ENCODE assay signal across 11 cellular contexts in the genomic region with DNA sequence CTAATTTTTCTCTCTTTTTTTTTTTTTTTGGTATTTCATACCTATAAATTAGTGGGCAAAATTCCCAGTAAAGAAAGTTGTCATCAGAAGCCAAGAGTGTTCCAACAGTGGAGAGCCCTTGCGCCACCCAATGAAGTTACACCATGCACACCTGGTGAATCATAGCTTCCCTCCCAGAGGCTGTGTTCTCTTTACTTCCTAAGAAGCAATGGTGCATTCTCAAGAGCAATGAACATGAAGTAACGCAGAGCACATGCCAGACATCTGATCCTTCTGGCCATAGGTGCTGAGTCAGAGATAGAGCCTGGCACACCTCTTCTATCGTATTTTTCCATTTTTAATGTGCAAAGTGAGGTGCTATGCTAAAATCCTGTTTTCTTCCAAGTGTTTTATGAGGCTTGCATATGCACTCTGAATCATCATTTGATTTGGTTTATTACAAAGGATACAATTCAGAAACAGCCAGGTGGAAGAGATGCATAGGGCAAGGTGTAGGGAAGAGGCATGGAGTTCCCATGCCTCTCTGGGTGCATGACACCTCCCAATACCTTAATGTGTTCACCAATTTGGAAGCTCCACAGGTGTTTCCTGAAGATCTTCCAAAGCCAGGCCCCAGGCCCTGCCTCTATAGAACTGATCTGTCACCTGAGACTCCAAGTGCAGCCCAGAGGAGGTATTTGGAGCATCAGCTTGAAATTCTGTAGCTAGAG.
DNase-seq lines count a peak whose midpoint lies in the region; TF ChIP-seq lines count a peak whose summit lies in the region.
"Had no signal": no experiment of that assay in that cellular context is flagged by ENCODE, and none has a peak within 500 bp of the region (broad histone marks: within the 10 kb centered on the region; RNA-seq: fewer than 3 reads in every experiment).

No MANE protein-coding gene starts in this region.

- no peak overlapping the region for H2BK5ac ChIP-seq in mesenchymal stem cell (ENCODE audit: low read depth, low read length, poor library complexity, severe bottlenecking)

- peak; percentile 48 for DNase-seq in ELR (ENCODE audit: low read depth)
- peak; percentile 84 for DNase-seq in NCI-H226
- DNase-seq in ecto neural progenitor cell (ENCODE audit: low spot score) = peak; percentile 20
- DNase-seq in mesenchymal stem cell = peak; percentile 53
- no peak for DNase-seq in NCI-H748 treated with DMSO at 0.1 percent for 48 hours (lab: John Stamatoyannopoulos, UW)
- DNase-seq in NCI-H128 (lab: John Stamatoyannopoulos, UW; ENCODE audit: unreplicated experiment) = no peak
- DNase-seq in smooth muscle cell (lab: John Stamatoyannopoulos, UW; ENCODE audit: unreplicated experiment) = no peak
- no peak for DNase-seq in GOT3 (lab: John Stamatoyannopoulos, UW)
- DNase-seq: endodermal cell, midbrain, NCI-H1930 had no signal

- H4K8ac ChIP-seq in mesenchymal stem cell (ENCODE audit: low read length) = no peak overlapping the region

- no peaks in the 10 kb centered on the region for H3K27me3 ChIP-seq in mesenchymal stem cell (ENCODE audit: control insufficient read depth in 1 of 2, insufficient read depth in 1 of 2, low read length in 2 of 2)
- H3K27me3 ChIP-seq in smooth muscle cell (ENCODE audit: low read depth) = no peaks in the 10 kb centered on the region

- no peak overlapping the region for H2BK15ac ChIP-seq in mesenchymal stem cell (ENCODE audit: low read depth, poor library complexity, severe bottlenecking)

- H3K18ac ChIP-seq in mesenchymal stem cell (ENCODE audit: low read depth in 1 of 2, low read length in 2 of 2) = no peak overlapping the region

- H2AK5ac ChIP-seq in mesenchymal stem cell (ENCODE audit: low read length, severe bottlenecking) = no peak overlapping the region

- H2BK120ac ChIP-seq in mesenchymal stem cell (ENCODE audit: low read depth, low read length) = no peak overlapping the region

- no peak overlapping the region for H4K91ac ChIP-seq in mesenchymal stem cell (ENCODE audit: low read length)

- H3K79me2 ChIP-seq in smooth muscle cell (ENCODE audit: low read depth) = no peaks in the 10 kb centered on the region

- no peak overlapping the region for H3K14ac ChIP-seq in mesenchymal stem cell (ENCODE audit: low read length in 2 of 2)

- no peak overlapping the region for H2BK12ac ChIP-seq in mesenchymal stem cell (ENCODE audit: low read length in 2 of 2)

- no peak overlapping the region for H2AFZ ChIP-seq in mesenchymal stem cell (ENCODE audit: low read depth, low read length)
- H2AFZ ChIP-seq in smooth muscle cell (ENCODE audit: low read depth) = no peak overlapping the region

- no peaks in the 10 kb centered on the region for H3K36me3 ChIP-seq in mesenchymal stem cell (ENCODE audit: control insufficient read depth in 1 of 2, insufficient read depth in 2 of 2, low read depth in 1 of 2, low read length in 2 of 2)
- H3K36me3 ChIP-seq in smooth muscle cell (ENCODE audit: low read depth) = no peaks in the 10 kb centered on the region

- WGBS in mesenchymal stem cell = 96% methylated on average over 3 of the region's 3 CpGs
- WGBS in smooth muscle cell (ENCODE audit: low lambda C conversion rate) = 84% methylated on average over 3 of the region's 3 CpGs

- H3K4ac ChIP-seq in mesenchymal stem cell (ENCODE audit: low read depth in 1 of 2, low read length in 2 of 2) = no peak overlapping the region

- no peak overlapping the region for H3K27ac ChIP-seq in mesenchymal stem cell (ENCODE audit: low read length, poor library complexity, severe bottlenecking)
- H3K27ac ChIP-seq in smooth muscle cell (ENCODE audit: low read depth) = no peak overlapping the region

- H4K20me1 ChIP-seq in smooth muscle cell (ENCODE audit: low read depth) = no peaks in the 10 kb centered on the region

- TF ChIP-seq CTCF in smooth muscle cell (IDR thresholded peaks at IDR 0.05; ENCODE audit: borderline replicate concordance, insufficient read depth, poor library complexity, severe bottlenecking) = no peak

- H3K4me3 ChIP-seq in mesenchymal stem cell (ENCODE audit: insufficient read depth in 1 of 2, low read depth in 1 of 2, low read length in 2 of 2) (no peak overlapping the region), smooth muscle cell (no peak overlapping the region)

- H3K9ac ChIP-seq in mesenchymal stem cell (ENCODE audit: low read length) = no peak overlapping the region
- no peak overlapping the region for H3K9ac ChIP-seq in smooth muscle cell (ENCODE audit: low read depth)

- H3K4me2 ChIP-seq in mesenchymal stem cell (ENCODE audit: low read length, poor library complexity, severe bottlenecking) = no peak overlapping the region
- H3K4me2 ChIP-seq in smooth muscle cell = no peak overlapping the region

- H3K4me1 ChIP-seq in mesenchymal stem cell (ENCODE audit: control insufficient read depth, insufficient read depth, low read depth, low read length) (peaks cover 8% of the 10 kb centered on the region), smooth muscle cell (ENCODE audit: low read depth) (peaks cover 14% of the 10 kb centered on the region)

- H3K9me3 ChIP-seq in mesenchymal stem cell (ENCODE audit: control insufficient read depth, low read length) = no peaks in the 10 kb centered on the region
- no peaks in the 10 kb centered on the region for H3K9me3 ChIP-seq in smooth muscle cell (replicated peaks; ENCODE audit: low read depth)

- no peaks in the 10 kb centered on the region for H3F3A ChIP-seq in smooth muscle cell (ENCODE audit: low read depth)

- H3K23ac ChIP-seq in mesenchymal stem cell (ENCODE audit: low read length in 2 of 2) = no peak overlapping the region

- H3K79me1 ChIP-seq in mesenchymal stem cell (replicated peaks; ENCODE audit: low read length, poor library complexity, severe bottlenecking) = no peaks in the 10 kb centered on the region

Comparison
In these comparisons a context has a peak if more than half of its experiments do, and no peak if none do; other contexts are left out.
1. DNase-seq: peak in ELR (single experiment), NCI-H226 (single experiment), ecto neural progenitor cell (single experiment) and mesenchymal stem cell (single experiment); none in NCI-H748 treated with DMSO at 0.1 percent for 48 hours (single experiment), NCI-H128 (single experiment), smooth muscle cell (single experiment) and GOT3 (single experiment).